In genomic region chr1:109776911-109777310, GRCh38 we compare ENCODE assay signal across 9 cellular contexts. TPM values are rescaled to one million over a fixed set of nuclear protein-coding genes. Genes with fewer than 3 reads are reported as not detected.
DNase-seq lines count a peak whose midpoint lies in the region; ATAC-seq and TF ChIP-seq lines count a peak whose summit lies in the region.
"Had no signal": no experiment of that assay in that cellular context is flagged by ENCODE, and none has a peak within 500 bp of the region (broad histone marks: within the 10 kb centered on the region; RNA-seq: fewer than 3 reads in every experiment).

No MANE protein-coding gene starts in this region.

- POLR2A ChIA-PET in CD4-positive, alpha-beta memory T cell (lab: Charles Lee; ENCODE audit: partially characterized antibody): interaction anchor here (0.7 to 6.9 kb wide), 10 partner anchors 9 to 231 kb away, joined by 3 to 86 read pairs (median 6); partner anchors contain the start of genes AHCYL1, CSF1 and GNAI3

- peaks cover 9 to 21% (median 11%) of the 10 kb centered on the region in 4 donors for H3K4me1 Mint-ChIP-seq in CD4-positive, alpha-beta memory T cell

- H3K36me3 Mint-ChIP-seq in CD4-positive, alpha-beta memory T cell: peaks cover 0 to 4% of the 10 kb centered on the region in 2 donors

- intact Hi-C loops in CD4-positive, alpha-beta memory T cell (cut with micrococcal nuclease): loop anchor here (1.0 to 2.0 kb wide), 2 partner anchors 14 to 207 kb away; partner anchors contain the start of gene AHCYL1
- intact Hi-C loops in heart left ventricle (cut with DNase I): loop anchor here in 9 of 10 donors (1.0 to 5.0 kb wide), 2 partner anchors 135 to 207 kb away; partner anchors contain the start of genes AHCYL1 (in 9 of the 9) and CSF1 (in 2 of the 9)

- peak overlapping the region in 4 of 7 donors; percentile 42 to 89 (median 66) for H3K27ac Mint-ChIP-seq in CD4-positive, alpha-beta memory T cell

- no peak overlapping the region for H3K4me3 Mint-ChIP-seq in CD4-positive, alpha-beta memory T cell

- H3K4me1 ChIP-seq in CD4-positive, alpha-beta memory T cell (ENCODE audit: insufficient read depth, low read length): peaks cover 6% of the 10 kb centered on the region
- H3K4me1 ChIP-seq in adipocyte (ENCODE audit: control insufficient read depth, insufficient read depth, low read length): peaks cover 12% of the 10 kb centered on the region
- H3K4me1 ChIP-seq in heart left ventricle: peaks cover 0 to 16% (median 5%) of the 10 kb centered on the region in 12 donors

- H3K9me3 Mint-ChIP-seq in CD4-positive, alpha-beta memory T cell: peaks cover 0 to 14% (median 5%) of the 10 kb centered on the region in 8 donors

- ATAC-seq in GM21576 (IDR thresholded peaks at IDR 0.05; ENCODE audit: unreplicated experiment) (peak; percentile 68), heart left ventricle (peak; percentile 79 to 85 (median 82)), GM21528 (IDR thresholded peaks at IDR 0.05; ENCODE audit: low FRiP score, unreplicated experiment) (no peak)

- TF ChIP-seq POLR2A in NB4 (IDR thresholded peaks at IDR 0.05; ENCODE audit: extremely low read depth, insufficient read length) (no peak), heart left ventricle (IDR thresholded peaks at IDR 0.05) (no peak)

- H3K27me3 ChIP-seq in CD4-positive, alpha-beta memory T cell (ENCODE audit: insufficient read depth, low read length): no peaks in the 10 kb centered on the region
- H3K27me3 ChIP-seq in adipocyte (replicated peaks; ENCODE audit: control insufficient read depth, insufficient read depth, low read length) (no peaks in the 10 kb centered on the region), heart left ventricle (no peaks in the 10 kb centered on the region)

- TF ChIP-seq CTCF in NB4 (IDR thresholded peaks at IDR 0.05; ENCODE audit: low read depth, low read length) (peak; percentile 85), heart left ventricle (IDR thresholded peaks at IDR 0.05) (peak; percentile 95 to 99 (median 97))

- peaks cover 0 to 3% of the 10 kb centered on the region in 2 donors for H3K27me3 Mint-ChIP-seq in CD4-positive, alpha-beta memory T cell

- H3K4me3 ChIP-seq in CD4-positive, alpha-beta memory T cell (ENCODE audit: low read length in 2 of 2): no peak overlapping the region
- H3K4me3 ChIP-seq in NB4 (ENCODE audit: low read depth, low read length) (no peak overlapping the region), adipocyte (ENCODE audit: low read length) (no peak overlapping the region), heart left ventricle (no peak overlapping the region)

- WGBS in heart left ventricle, 4 donors: 13 to 37% (median 17%) methylated on average over 4 of the region's 4 CpGs

- CTCF ChIA-PET in CD4-positive, alpha-beta memory T cell (lab: Charles Lee; ENCODE audit: partially characterized antibody): interaction anchor here (0.7 to 27.8 kb wide), 38 partner anchors 9 to 258 kb away, joined by 3 to 864 read pairs (median 3); partner anchors contain the start of genes AHCYL1, EPS8L3, GNAI3 and STRIP1

- H3K27ac ChIP-seq in CD4-positive, alpha-beta memory T cell (ENCODE audit: low read depth, low read length): no peak overlapping the region
- H3K27ac ChIP-seq in heart left ventricle: peak overlapping the region in 2 of 12 donors; percentile 10 to 35

- H3K9me3 ChIP-seq in CD4-positive, alpha-beta memory T cell (ENCODE audit: control insufficient read depth in 1 of 2, low read length in 2 of 2): peaks cover 0 to 4% of the 10 kb centered on the region in 2 donors
- H3K9me3 ChIP-seq in adipocyte (ENCODE audit: control insufficient read depth, low read length): peaks cover 11% of the 10 kb centered on the region
- peaks cover 0 to 6% (median 0%) of the 10 kb centered on the region in 12 donors for H3K9me3 ChIP-seq in heart left ventricle

- H3K36me3 ChIP-seq in CD4-positive, alpha-beta memory T cell (ENCODE audit: insufficient read depth, low read length): no peaks in the 10 kb centered on the region
- no peaks in the 10 kb centered on the region for H3K36me3 ChIP-seq in adipocyte (ENCODE audit: control insufficient read depth, insufficient read depth, low read length, severe bottlenecking)
- no peaks in the 10 kb centered on the region for H3K36me3 ChIP-seq in heart left ventricle

- peak; percentile 69 to 78 (median 73) for DNase-seq in CD4-positive, alpha-beta memory T cell
- peak; percentile 86 for DNase-seq in NB4 (ENCODE audit: low read depth)
- peak; percentile 55 for DNase-seq in T follicular helper cell (ENCODE audit: low read depth)
- peak; percentile 95 for DNase-seq in adipocyte (ENCODE audit: low read depth)
- peak; percentile 79 to 87 (median 81) for DNase-seq in heart left ventricle
- peak; percentile 55 for DNase-seq in renal cortical epithelial cell (ENCODE audit: low read depth)

- peak overlapping the region; percentile 63 for H3K9ac ChIP-seq in adipocyte (ENCODE audit: low read length)

RNA-seq across cellular contexts. Expression of gene EPS8L3, which starts 13.2 kb away (rescaled TPM):
- total RNA-seq in CD4-positive, alpha-beta memory T cell: not detected
- not detected for polyA plus RNA-seq in CD4-positive, alpha-beta memory T cell
- total RNA-seq in heart left ventricle (under 1 TPM in 5 of 9 donors, not detected in 4; 0.25 to 0.75 (median 0.29) TPM), renal cortical epithelial cell (not detected in 2 replicates)
- under 1 TPM in 1 of 2 donors, not detected in 1; 0.30 TPM for polyA plus RNA-seq in heart left ventricle
- total RNA-seq: T-helper 2 cell treated with Interferon-gamma antibody and Interleukin-4, amounts not matched to agents 100 ng/mL and 5 ng/mL, for 36 hours had no signal

RNA-seq across cellular contexts. Expression of gene GSTM3, which starts 36.1 kb away (rescaled TPM):
- total RNA-seq in CD4-positive, alpha-beta memory T cell: 1 to 10 TPM; 1.2 TPM
- polyA plus RNA-seq in CD4-positive, alpha-beta memory T cell: 10 to 100 TPM; 25.7 to 44.3 TPM
- total RNA-seq in heart left ventricle (100 to 1,000 TPM in 4 of 9 donors, 10 to 100 TPM in 5; 52.3 to 237 (median 91.5) TPM), renal cortical epithelial cell (75.2 and 85.6 TPM in 2 replicates)
- polyA plus RNA-seq in heart left ventricle: 100 to 1,000 TPM in 1 of 2 donors, 10 to 100 TPM in 1; 53.1 to 224 TPM

Comparison
In these comparisons a context has a peak if more than half of its experiments do, and no peak if none do; other contexts are left out.
1. RNA of gene GSTM3, which starts 36.1 kb away (total RNA-seq): 52.3 to 237 TPM in heart left ventricle and 75.2 to 85.6 TPM in renal cortical epithelial cell; 1.2 TPM in CD4-positive, alpha-beta memory T cell; every median in the first group is over 10 times any median in the second.
2. Peak in every context shown above with its lines, with median percentiles within 50 percentile points of each other: DNase-seq.